In the genomic region with DNA sequence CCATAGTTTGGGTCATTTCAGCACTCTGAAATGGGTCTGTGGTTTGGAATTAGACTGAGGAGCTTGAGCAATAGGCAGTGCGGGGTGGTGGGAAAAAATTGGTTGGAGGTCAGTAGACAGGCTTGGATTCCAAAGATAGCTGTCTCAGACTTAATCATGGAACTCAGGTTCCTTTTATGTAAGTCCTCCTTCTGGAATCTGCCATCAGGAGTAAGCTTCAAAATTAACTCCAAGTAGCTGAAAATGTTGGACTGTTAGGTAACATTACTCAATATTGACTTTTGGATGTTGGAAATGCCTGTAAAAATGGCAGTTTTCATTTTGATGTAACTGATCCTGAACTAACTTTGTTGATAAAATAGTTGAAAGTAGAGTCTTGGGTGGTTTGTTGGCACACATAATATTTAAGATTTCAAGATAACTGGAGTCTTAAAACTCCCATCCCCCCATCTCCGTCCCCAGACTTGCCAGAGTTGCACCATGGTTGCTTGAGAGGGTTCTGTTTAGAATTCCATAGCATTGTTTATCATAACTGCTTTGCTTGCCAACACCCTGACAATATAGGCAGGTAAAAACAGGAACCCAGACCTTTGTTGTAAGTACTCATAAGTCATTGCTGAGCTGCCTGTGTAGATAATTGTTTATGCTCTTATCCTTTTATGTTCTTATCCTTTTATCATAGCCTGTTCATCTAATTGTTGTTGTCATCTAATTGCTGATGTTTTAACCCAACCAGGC, we compare ENCODE assay signal across 15 cellular contexts.
DNase-seq lines count a peak whose midpoint lies in the region; ATAC-seq and TF ChIP-seq lines count a peak whose summit lies in the region.
"Had no signal": no experiment of that assay in that cellular context is flagged by ENCODE, and none has a peak within 500 bp of the region (broad histone marks: within the 10 kb centered on the region; RNA-seq: fewer than 3 reads in every experiment).

No MANE protein-coding gene starts in this region.

- no peak for TF ChIP-seq POLR2A in breast epithelium (IDR thresholded peaks at IDR 0.05)

- H3K9me3 ChIP-seq in breast epithelium = no peaks in the 10 kb centered on the region

- H3K27me3 Mint-ChIP-seq in MCF 10A (ENCODE audit: insufficient read depth, unreplicated experiment) (no peaks in the 10 kb centered on the region), T-cell (no peaks in the 10 kb centered on the region), progenitor cell of endocrine pancreas (no peaks in the 10 kb centered on the region)

- CTCF ChIA-PET in MCF 10A (lab: Yijun Ruan, JAX) = interaction anchor here (1.5 to 2.0 kb wide), 2 partner anchors 8 to 12 kb away, joined by 3 to 5 read pairs; no protein-coding TSS in a partner anchor
- CTCF ChIA-PET in T-cell (lab: Charles Lee) = no interaction called here

- intact Hi-C loops in MCF 10A (cut with micrococcal nuclease) = no loop called here
- intact Hi-C loops in breast epithelium (cut with DNase I; ENCODE audit: low total_unique reads) = no loop called here

- peak overlapping the region; percentile 27 for H3K27ac Mint-ChIP-seq in MCF 10A (ENCODE audit: low read depth, unreplicated experiment)
- H3K27ac Mint-ChIP-seq in T-cell = peak overlapping the region; percentile 41 to 52
- H3K27ac Mint-ChIP-seq in progenitor cell of endocrine pancreas = no peak overlapping the region
- H3K27ac Mint-ChIP-seq: activated CD8-positive, alpha-beta T cell treated with anti-CD3 and anti-CD28 coated beads, Interleukin-2, amount 10 ng/mL, durations not matched to agents 7 days and 5 days had no signal

- POLR2A ChIA-PET in MCF 10A (lab: Yijun Ruan, JAX) = interaction anchor here (0.9 to 3.6 kb wide), 9 partner anchors 9 to 140 kb away, joined by 3 to 26 read pairs (median 4); a partner anchor contains a TSS
- POLR2A ChIA-PET in T-cell (lab: Charles Lee) = interaction anchor here in 1 of 2 donors (0.5 kb wide), 1 partner anchor 1390 kb away, joined by 4 read pairs; no protein-coding TSS in a partner anchor

- no peak overlapping the region for H3K4me3 ChIP-seq in breast epithelium
- H3K4me3 ChIP-seq: coronary artery had no signal

- H3K36me3 ChIP-seq in breast epithelium = no peaks in the 10 kb centered on the region

- H3K27me3 ChIP-seq in breast epithelium = no peaks in the 10 kb centered on the region

- no peak overlapping the region for H3K27ac ChIP-seq in breast epithelium
- H3K27ac ChIP-seq: coronary artery had no signal

- H3K4me1 ChIP-seq in breast epithelium = no peaks in the 10 kb centered on the region

- TF ChIP-seq CTCF in MCF 10A (IDR thresholded peaks at IDR 0.05; ENCODE audit: unreplicated experiment) (no peak), breast epithelium (IDR thresholded peaks at IDR 0.05) (no peak), progenitor cell of endocrine pancreas (IDR thresholded peaks at IDR 0.05; ENCODE audit: unreplicated experiment) (no peak)

- peaks cover 23% of the 10 kb centered on the region for H3K4me1 Mint-ChIP-seq in MCF 10A (ENCODE audit: insufficient read depth, unreplicated experiment)
- peaks cover 28 to 37% (median 28%) of the 10 kb centered on the region in 3 donors for H3K4me1 Mint-ChIP-seq in T-cell
- peaks cover 30% of the 10 kb centered on the region for H3K4me1 Mint-ChIP-seq in progenitor cell of endocrine pancreas (ENCODE audit: low read depth)

- no peak overlapping the region for H3K4me3 Mint-ChIP-seq in MCF 10A (ENCODE audit: unreplicated experiment)
- no peak overlapping the region for H3K4me3 Mint-ChIP-seq in T-cell
- no peak overlapping the region for H3K4me3 Mint-ChIP-seq in progenitor cell of endocrine pancreas (ENCODE audit: low read depth)
- H3K4me3 Mint-ChIP-seq: activated CD8-positive, alpha-beta T cell treated with anti-CD3 and anti-CD28 coated beads, Interleukin-2, amount 10 ng/mL, durations not matched to agents 7 days and 5 days had no signal

- no TSS peak for BruUV-seq in MCF 10A (replicated peaks; lab: Mats Ljungman, UMichigan)

- peaks cover 81% of the 10 kb centered on the region for H3K36me3 Mint-ChIP-seq in MCF 10A (ENCODE audit: insufficient read depth, unreplicated experiment)
- peaks cover 44% of the 10 kb centered on the region for H3K36me3 Mint-ChIP-seq in T-cell
- peaks cover 14% of the 10 kb centered on the region for H3K36me3 Mint-ChIP-seq in progenitor cell of endocrine pancreas (ENCODE audit: insufficient read depth)

- ATAC-seq in T-cell (replicated peaks in 1 of 4) (no peak), GM19023 (IDR thresholded peaks at IDR 0.05; ENCODE audit: unreplicated experiment) (no peak)
- ATAC-seq: activated CD8-positive, alpha-beta T cell treated with anti-CD3 and anti-CD28 coated beads, Interleukin-2, amount 10 ng/mL, durations not matched to agents 7 days and 5 days had no signal

- DNase-seq in MCF 10A (ENCODE audit: unreplicated experiment) (peak; percentile 47), breast epithelium (ENCODE audit: low spot score in 2 of 2) (no peak), T-cell (no peak), iris pigment epithelial cell (ENCODE audit: low read depth) (peak; percentile 76), DMS79 treated with DMSO at 0.1 percent for 48 hours (lab: John Stamatoyannopoulos, UW) (no peak), progenitor cell of endocrine pancreas (ENCODE audit: low spot score, unreplicated experiment) (no peak)
- no peak for DNase-seq in effector CD4-positive, alpha-beta T cell
- DNase-seq: activated CD8-positive, alpha-beta T cell treated with anti-CD3 and anti-CD28 coated beads, Interleukin-2, amount 10 ng/mL, durations not matched to agents 7 days and 5 days; Calu3; GDM1; H7; NCI-H2081 treated with DMSO at 0.1 percent for 48 hours; NCI-H526 treated with DMSO at 0.1 percent for 48 hours had no signal

- H3K9me3 Mint-ChIP-seq in MCF 10A (ENCODE audit: unreplicated experiment) (no peaks in the 10 kb centered on the region), T-cell (no peaks in the 10 kb centered on the region), progenitor cell of endocrine pancreas (ENCODE audit: low read depth) (no peaks in the 10 kb centered on the region)

Comparison
In these comparisons a context has a peak if more than half of its experiments do, and no peak if none do; other contexts are left out.
1. DNase-seq: peak in MCF 10A (single experiment) and iris pigment epithelial cell (single experiment); none in breast epithelium (0 of 2), T-cell (0 of 34), DMS79 treated with DMSO at 0.1 percent for 48 hours (single experiment), progenitor cell of endocrine pancreas (single experiment) and effector CD4-positive, alpha-beta T cell (single experiment).